1 cellular context compared by ENCODE assay signal in the genomic region with DNA sequence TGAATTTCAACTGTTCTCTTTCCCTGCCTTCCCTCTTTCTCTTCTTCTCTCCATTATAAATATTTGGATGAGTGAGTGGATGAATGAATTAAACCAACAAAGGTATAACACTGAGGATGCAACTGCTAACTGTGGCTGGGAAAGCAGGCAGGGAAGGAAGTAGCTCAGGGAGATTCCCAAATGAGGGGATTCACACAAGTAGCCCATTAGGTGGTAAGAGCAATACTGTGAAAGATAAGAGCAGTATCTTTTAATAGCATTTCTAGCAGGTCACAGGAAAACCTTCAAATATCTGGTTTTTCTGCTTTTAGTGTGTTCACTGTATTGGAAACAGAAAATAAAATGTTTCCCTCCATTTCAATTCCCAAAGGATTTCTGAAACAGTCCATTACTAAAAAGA.
TF ChIP-seq lines count a peak whose summit lies in the region.

No MANE protein-coding gene starts in this region.

TF ChIP-seq in GM12878, 131 proteins besides CTCF, POLR2A, EP300 and RAD21 (continued from another document):
- TF ChIP-seq, protein P1, sequence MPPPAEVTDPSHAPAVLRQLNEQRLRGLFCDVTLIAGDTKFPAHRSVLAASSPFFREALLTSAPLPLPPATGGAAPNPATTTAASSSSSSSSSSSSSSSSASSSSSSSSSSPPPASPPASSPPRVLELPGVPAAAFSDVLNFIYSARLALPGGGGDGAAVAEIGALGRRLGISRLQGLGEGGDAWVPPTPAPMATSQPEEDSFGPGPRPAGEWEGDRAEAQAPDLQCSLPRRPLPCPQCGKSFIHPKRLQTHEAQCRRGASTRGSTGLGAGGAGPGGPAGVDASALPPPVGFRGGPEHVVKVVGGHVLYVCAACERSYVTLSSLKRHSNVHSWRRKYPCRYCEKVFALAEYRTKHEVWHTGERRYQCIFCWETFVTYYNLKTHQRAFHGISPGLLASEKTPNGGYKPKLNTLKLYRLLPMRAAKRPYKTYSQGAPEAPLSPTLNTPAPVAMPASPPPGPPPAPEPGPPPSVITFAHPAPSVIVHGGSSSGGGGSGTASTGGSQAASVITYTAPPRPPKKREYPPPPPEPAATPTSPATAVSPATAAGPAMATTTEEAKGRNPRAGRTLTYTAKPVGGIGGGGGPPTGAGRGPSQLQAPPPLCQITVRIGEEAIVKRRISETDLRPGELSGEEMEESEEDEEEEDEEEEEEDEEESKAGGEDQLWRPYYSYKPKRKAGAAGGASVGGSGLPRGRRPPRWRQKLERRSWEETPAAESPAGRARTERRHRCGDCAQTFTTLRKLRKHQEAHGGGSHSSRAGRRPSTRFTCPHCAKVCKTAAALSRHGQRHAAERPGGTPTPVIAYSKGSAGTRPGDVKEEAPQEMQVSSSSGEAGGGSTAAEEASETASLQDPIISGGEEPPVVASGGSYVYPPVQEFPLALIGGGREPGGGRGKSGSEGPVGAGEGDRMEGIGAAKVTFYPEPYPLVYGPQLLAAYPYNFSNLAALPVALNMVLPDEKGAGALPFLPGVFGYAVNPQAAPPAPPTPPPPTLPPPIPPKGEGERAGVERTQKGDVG (CRISPR knock-in tag; IDR thresholded peaks at IDR 0.05): no peak
- TF ChIP-seq GATAD2B (conservative IDR thresholded peaks at IDR 0.05; ENCODE audit: low read depth): no peak
- TF ChIP-seq IKZF2 (IDR thresholded peaks at IDR 0.05): peak in 1 of 2 experiments; percentile 24; a peak in 1 of 4 replicates
- TF ChIP-seq ZNF384 (IDR thresholded peaks at IDR 0.05; ENCODE audit: borderline replicate concordance, low read depth, low read length): no peak
- TF ChIP-seq, protein P2, sequence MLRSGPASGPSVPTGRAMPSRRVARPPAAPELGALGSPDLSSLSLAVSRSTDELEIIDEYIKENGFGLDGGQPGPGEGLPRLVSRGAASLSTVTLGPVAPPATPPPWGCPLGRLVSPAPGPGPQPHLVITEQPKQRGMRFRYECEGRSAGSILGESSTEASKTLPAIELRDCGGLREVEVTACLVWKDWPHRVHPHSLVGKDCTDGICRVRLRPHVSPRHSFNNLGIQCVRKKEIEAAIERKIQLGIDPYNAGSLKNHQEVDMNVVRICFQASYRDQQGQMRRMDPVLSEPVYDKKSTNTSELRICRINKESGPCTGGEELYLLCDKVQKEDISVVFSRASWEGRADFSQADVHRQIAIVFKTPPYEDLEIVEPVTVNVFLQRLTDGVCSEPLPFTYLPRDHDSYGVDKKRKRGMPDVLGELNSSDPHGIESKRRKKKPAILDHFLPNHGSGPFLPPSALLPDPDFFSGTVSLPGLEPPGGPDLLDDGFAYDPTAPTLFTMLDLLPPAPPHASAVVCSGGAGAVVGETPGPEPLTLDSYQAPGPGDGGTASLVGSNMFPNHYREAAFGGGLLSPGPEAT (IDR thresholded peaks at IDR 0.05; ENCODE audit: low read depth): peak; percentile 40; the same call in 1 of the 2 replicates
